9 cellular contexts compared by ENCODE assay signal in genomic region chr9:134433909-134434895, GRCh38.
DNase-seq lines count a peak whose midpoint lies in the region; ATAC-seq and TF ChIP-seq lines count a peak whose summit lies in the region.
"Had no signal": no experiment of that assay in that cellular context is flagged by ENCODE, and none has a peak within 500 bp of the region (broad histone marks: within the 10 kb centered on the region; RNA-seq: fewer than 3 reads in every experiment).

No MANE protein-coding gene starts in this region.

- no peaks in the 10 kb centered on the region for H3K9me3 ChIP-seq in NT2/D1 (ENCODE audit: insufficient read depth, low read length)
- no peaks in the 10 kb centered on the region for H3K9me3 ChIP-seq in ectodermal cell (ENCODE audit: control insufficient read depth, low read length)
- H3K9me3 ChIP-seq in lung (ENCODE audit: control insufficient read depth in 2 of 2, insufficient read depth in 1 of 2, low read length in 1 of 2): no peaks in the 10 kb centered on the region

- peaks cover 22% of the 10 kb centered on the region for H3K4me1 ChIP-seq in NT2/D1 (ENCODE audit: insufficient read depth, insufficient read length)
- peaks cover 31% of the 10 kb centered on the region for H3K4me1 ChIP-seq in ectodermal cell (ENCODE audit: control insufficient read depth, insufficient read depth, low read length)
- H3K4me1 ChIP-seq in lung (ENCODE audit: control insufficient read depth in 2 of 2, insufficient read depth in 2 of 2, low read length in 2 of 2): peaks cover 5 to 27% of the 10 kb centered on the region in 2 donors

- peak overlapping the region; percentile 62 for H3K27ac ChIP-seq in ectodermal cell (ENCODE audit: insufficient read depth, low read depth, low read length, poor library complexity, severe bottlenecking)
- H3K27ac ChIP-seq in lung (ENCODE audit: low read depth in 1 of 2, low read length in 1 of 2): peak overlapping the region; percentile 55 to 79
- H3K27ac ChIP-seq in substantia nigra (ENCODE audit: low read depth, low read length, poor library complexity, severe bottlenecking): peak overlapping the region; percentile 92

- H3K36me3 ChIP-seq in NT2/D1 (ENCODE audit: insufficient read depth, insufficient read length, low read length) (peaks cover 51% of the 10 kb centered on the region), ectodermal cell (ENCODE audit: control insufficient read depth, insufficient read depth, low read length) (no peaks in the 10 kb centered on the region), lung (ENCODE audit: control insufficient read depth in 2 of 2, insufficient read depth in 2 of 2, low read length in 2 of 2) (peaks cover 0 to 49% of the 10 kb centered on the region in 2 donors)

- 90 to 92% methylated on average over 30 of the region's 30 CpGs for WGBS in ectodermal cell, 2 experiments
- WGBS in lung, 2 donors: 69 to 79% methylated on average over 27 to 30 of the region's 30 CpGs

- DNase-seq in NT2/D1 (ENCODE audit: low read depth, low spot score) (no peak), lung (ENCODE audit: low spot score) (no peak), substantia nigra (lab: John Stamatoyannopoulos, UW) (no peak), hepatic stellate cell (ENCODE audit: low spot score) (no peak), AG20443 (ENCODE audit: low spot score) (no peak), GM03348 (ENCODE audit: low spot score) (no peak)
- DNase-seq: activated naive CD4-positive, alpha-beta T cell treated with anti-CD3 and anti-CD28 coated beads for 36 hours had no signal

- H3K9ac ChIP-seq in NT2/D1 (ENCODE audit: insufficient read length, low read depth): peak overlapping the region; percentile 71

- TF ChIP-seq CTCF in lung (IDR thresholded peaks at IDR 0.05; ENCODE audit: control extremely low read depth, extremely low read depth): no peak

- ATAC-seq in lung (ENCODE audit: insufficient read depth, low FRiP score) (no peak), HG03460 (IDR thresholded peaks at IDR 0.05; ENCODE audit: unreplicated experiment) (no peak)

- no peaks in the 10 kb centered on the region for H3K27me3 ChIP-seq in NT2/D1 (ENCODE audit: insufficient read depth, insufficient read length)
- H3K27me3 ChIP-seq in ectodermal cell (ENCODE audit: control insufficient read depth, insufficient read depth, low read length, poor library complexity, severe bottlenecking): no peaks in the 10 kb centered on the region
- H3K27me3 ChIP-seq in lung (ENCODE audit: control insufficient read depth, insufficient read depth): no peaks in the 10 kb centered on the region

- no peak overlapping the region for H3K4me3 ChIP-seq in NT2/D1 (ENCODE audit: insufficient read length, low read depth)
- H3K4me3 ChIP-seq in ectodermal cell (ENCODE audit: insufficient read depth, low read depth, low read length): no peak overlapping the region
- H3K4me3 ChIP-seq in lung: no peak overlapping the region
